Comparison of ENCODE assay signal across 17 cellular contexts in genomic region chr17:76048711-76049110, GRCh38. TPM values are rescaled to one million over a fixed set of nuclear protein-coding genes. Genes with fewer than 3 reads are reported as not detected.
DNase-seq lines count a peak whose midpoint lies in the region; ATAC-seq and TF ChIP-seq lines count a peak whose summit lies in the region.
"Had no signal": no experiment of that assay in that cellular context is flagged by ENCODE, and none has a peak within 500 bp of the region (broad histone marks: within the 10 kb centered on the region; RNA-seq: fewer than 3 reads in every experiment).

No MANE protein-coding gene starts in this region.

- peaks cover 18% of the 10 kb centered on the region for H3K4me1 Mint-ChIP-seq in stimulated activated naive CD8-positive, alpha-beta T cell treated with anti-CD3 and anti-CD28 coated beads, Interleukin-15, Interleukin-2, amounts not matched to agents 100 ng/mL and 50 ng/mL, for 24 hours (ENCODE audit: low read depth)
- peaks cover 2% of the 10 kb centered on the region for H3K4me1 Mint-ChIP-seq in glutamatergic neuron (ENCODE audit: low read depth, unreplicated experiment)
- peaks cover 7% of the 10 kb centered on the region for H3K4me1 Mint-ChIP-seq in activated CD4-positive, alpha-beta T cell treated with anti-CD3 and anti-CD28 coated beads, Interleukin-2, amount 10 ng/mL, durations not matched to agents 7 days and 5 days

- H3K36me3 Mint-ChIP-seq in stimulated activated naive CD8-positive, alpha-beta T cell treated with anti-CD3 and anti-CD28 coated beads, Interleukin-15, Interleukin-2, amounts not matched to agents 100 ng/mL and 50 ng/mL, for 24 hours (ENCODE audit: low read depth): peaks cover 72% of the 10 kb centered on the region
- H3K36me3 Mint-ChIP-seq in glutamatergic neuron (ENCODE audit: unreplicated experiment): no peaks in the 10 kb centered on the region
- H3K36me3 Mint-ChIP-seq in activated CD4-positive, alpha-beta T cell treated with anti-CD3 and anti-CD28 coated beads, Interleukin-2, amount 10 ng/mL, durations not matched to agents 7 days and 5 days (ENCODE audit: low read depth): peaks cover 56% of the 10 kb centered on the region
- H3K36me3 Mint-ChIP-seq: IgD-negative memory B cell had no signal

- POLR2A ChIA-PET in activated CD4-positive, alpha-beta T cell treated with anti-CD3 and anti-CD28 coated beads, Interleukin-2, amount 10 ng/mL, durations not matched to agents 7 days and 5 days (lab: Charles Lee): no interaction called here
- POLR2A ChIA-PET in HEK293T (lab: Yijun Ruan, JAX): no interaction called here

- TF ChIP-seq CTCF in glutamatergic neuron (IDR thresholded peaks at IDR 0.05; ENCODE audit: partially characterized antibody, unreplicated experiment): no peak

- no peaks in the 10 kb centered on the region for H3K27me3 Mint-ChIP-seq in stimulated activated naive CD8-positive, alpha-beta T cell treated with anti-CD3 and anti-CD28 coated beads, Interleukin-15, Interleukin-2, amounts not matched to agents 100 ng/mL and 50 ng/mL, for 24 hours
- peaks cover 2% of the 10 kb centered on the region for H3K27me3 Mint-ChIP-seq in glutamatergic neuron (ENCODE audit: unreplicated experiment)
- H3K27me3 Mint-ChIP-seq in activated CD4-positive, alpha-beta T cell treated with anti-CD3 and anti-CD28 coated beads, Interleukin-2, amount 10 ng/mL, durations not matched to agents 7 days and 5 days: no peaks in the 10 kb centered on the region
- H3K27me3 Mint-ChIP-seq: IgD-negative memory B cell had no signal

- H3K9me3 Mint-ChIP-seq in stimulated activated naive CD8-positive, alpha-beta T cell treated with anti-CD3 and anti-CD28 coated beads, Interleukin-15, Interleukin-2, amounts not matched to agents 100 ng/mL and 50 ng/mL, for 24 hours: no peaks in the 10 kb centered on the region
- no peaks in the 10 kb centered on the region for H3K9me3 Mint-ChIP-seq in glutamatergic neuron (ENCODE audit: unreplicated experiment)
- no peaks in the 10 kb centered on the region for H3K9me3 Mint-ChIP-seq in activated CD4-positive, alpha-beta T cell treated with anti-CD3 and anti-CD28 coated beads, Interleukin-2, amount 10 ng/mL, durations not matched to agents 7 days and 5 days
- H3K9me3 Mint-ChIP-seq: IgD-negative memory B cell had no signal

- ATAC-seq in stimulated activated naive CD8-positive, alpha-beta T cell treated with anti-CD3 and anti-CD28 coated beads, Interleukin-15, Interleukin-2, amounts not matched to agents 100 U/mL and 50 U/mL, for 24 hours: no peak
- ATAC-seq in SK-N-SH treated with all-trans-retinoic acid at 6 μM for 48 hours (peak; percentile 72), HG02623 (IDR thresholded peaks at IDR 0.05; ENCODE audit: unreplicated experiment) (no peak)

- CTCF ChIA-PET in activated CD4-positive, alpha-beta T cell treated with anti-CD3 and anti-CD28 coated beads, Interleukin-2, amount 10 ng/mL, durations not matched to agents 7 days and 5 days (lab: Charles Lee): interaction anchor here (1.1 to 1.6 kb wide), 4 partner anchors 8 to 350 kb away, joined by 3 to 5 read pairs (median 4); no protein-coding TSS in a partner anchor
- CTCF ChIA-PET in HEK293T (lab: Yijun Ruan, JAX): no interaction called here

- H3K4me3 Mint-ChIP-seq in stimulated activated naive CD8-positive, alpha-beta T cell treated with anti-CD3 and anti-CD28 coated beads, Interleukin-15, Interleukin-2, amounts not matched to agents 100 ng/mL and 50 ng/mL, for 24 hours: no peak overlapping the region
- no peak overlapping the region for H3K4me3 Mint-ChIP-seq in glutamatergic neuron (ENCODE audit: unreplicated experiment)
- no peak overlapping the region for H3K4me3 Mint-ChIP-seq in activated CD4-positive, alpha-beta T cell treated with anti-CD3 and anti-CD28 coated beads, Interleukin-2, amount 10 ng/mL, durations not matched to agents 7 days and 5 days
- H3K4me3 Mint-ChIP-seq: IgD-negative memory B cell had no signal

- no peak for DNase-seq in stimulated activated naive CD8-positive, alpha-beta T cell treated with anti-CD3 and anti-CD28 coated beads, Interleukin-15, Interleukin-2, amounts not matched to agents 100 U/mL and 50 U/mL, for 24 hours
- DNase-seq in glomerular visceral epithelial cell (ENCODE audit: extremely low spot score): peak; percentile 91
- no peak for DNase-seq in glutamatergic neuron
- DNase-seq in activated CD4-positive, alpha-beta T cell treated with anti-CD3 and anti-CD28 coated beads, Interleukin-2, amount 10 ng/mL, durations not matched to agents 7 days and 5 days: no peak
- DNase-seq in HEK293T (ENCODE audit: extremely low spot score): no peak
- DNase-seq: AML-193; hippocampal formation; NCI-H2029 treated with DMSO at 0.1 percent for 48 hours; stimulated activated CD8-positive, alpha-beta memory T cell treated with anti-CD3 and anti-CD28 coated beads, Interleukin-4, amount 100 ng/mL, for 48 hours; T-helper 1 cell had no signal

- peak overlapping the region; percentile 24 for H3K27ac Mint-ChIP-seq in stimulated activated naive CD8-positive, alpha-beta T cell treated with anti-CD3 and anti-CD28 coated beads, Interleukin-15, Interleukin-2, amounts not matched to agents 100 ng/mL and 50 ng/mL, for 24 hours
- H3K27ac Mint-ChIP-seq in glutamatergic neuron (ENCODE audit: unreplicated experiment): no peak overlapping the region
- H3K27ac Mint-ChIP-seq in activated CD4-positive, alpha-beta T cell treated with anti-CD3 and anti-CD28 coated beads, Interleukin-2, amount 10 ng/mL, durations not matched to agents 7 days and 5 days: no peak overlapping the region

TF ChIP-seq in SK-N-SH treated with all-trans-retinoic acid at 6 μM for 48 hours, 23 proteins besides CTCF, POLR2A, EP300 and RAD21 (continues in another document):
- TF ChIP-seq ZNF70 (CRISPR knock-in tag; IDR thresholded peaks at IDR 0.05) (no peak), TSHZ2 (CRISPR knock-in tag; IDR thresholded peaks at IDR 0.05) (no peak), ZC3H10 (CRISPR knock-in tag; IDR thresholded peaks at IDR 0.05) (no peak)

TF ChIP-seq in HEK293T, 16 proteins besides CTCF, POLR2A, EP300 and RAD21:
- TF ChIP-seq, protein P1, sequence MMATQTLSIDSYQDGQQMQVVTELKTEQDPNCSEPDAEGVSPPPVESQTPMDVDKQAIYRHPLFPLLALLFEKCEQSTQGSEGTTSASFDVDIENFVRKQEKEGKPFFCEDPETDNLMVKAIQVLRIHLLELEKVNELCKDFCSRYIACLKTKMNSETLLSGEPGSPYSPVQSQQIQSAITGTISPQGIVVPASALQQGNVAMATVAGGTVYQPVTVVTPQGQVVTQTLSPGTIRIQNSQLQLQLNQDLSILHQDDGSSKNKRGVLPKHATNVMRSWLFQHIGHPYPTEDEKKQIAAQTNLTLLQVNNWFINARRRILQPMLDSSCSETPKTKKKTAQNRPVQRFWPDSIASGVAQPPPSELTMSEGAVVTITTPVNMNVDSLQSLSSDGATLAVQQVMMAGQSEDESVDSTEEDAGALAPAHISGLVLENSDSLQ (IDR thresholded peaks at IDR 0.05): no peak
- TF ChIP-seq TARDBP (IDR thresholded peaks at IDR 0.05): no peak
- no peak for TF ChIP-seq SP1 (IDR thresholded peaks at IDR 0.05)
- no peak for TF ChIP-seq ZNF384 (IDR thresholded peaks at IDR 0.05)
- no peak for TF ChIP-seq NFRKB (IDR thresholded peaks at IDR 0.05)
- TF ChIP-seq HDGF (IDR thresholded peaks at IDR 0.05; ENCODE audit: borderline replicate concordance): no peak
- TF ChIP-seq CTBP1 (IDR thresholded peaks at IDR 0.05; ENCODE audit: borderline replicate concordance): no peak
- no peak for TF ChIP-seq FOXA1 (IDR thresholded peaks at IDR 0.05)
- no peak for TF ChIP-seq ARNT (IDR thresholded peaks at IDR 0.05)
- no peak for TF ChIP-seq ELF4 (IDR thresholded peaks at IDR 0.05)
- TF ChIP-seq FOXK2 (IDR thresholded peaks at IDR 0.05): no peak
- no peak for TF ChIP-seq SUZ12 (IDR thresholded peaks at IDR 0.05)
- TF ChIP-seq BHLHE40 (IDR thresholded peaks at IDR 0.05; ENCODE audit: borderline replicate concordance): no peak
- no peak for TF ChIP-seq LEF1 (IDR thresholded peaks at IDR 0.05; ENCODE audit: borderline replicate concordance)
- TF ChIP-seq FOXM1 (IDR thresholded peaks at IDR 0.05; ENCODE audit: borderline replicate concordance): no peak

RNA-seq across cellular contexts. Expression of gene EVPL, which starts 21.6 kb away (rescaled TPM):
- not detected for total RNA-seq in glutamatergic neuron (ENCODE audit: unreplicated experiment)
- total RNA-seq in activated CD4-positive, alpha-beta T cell treated with anti-CD3 and anti-CD28 coated beads, Interleukin-2, amount 10 ng/mL, durations not matched to agents 7 days and 5 days: under 1 TPM; 0.02 to 0.05 TPM
- total RNA-seq: osteoblast had no signal

RNA-seq across cellular contexts. Expression of gene SRP68, which starts 23.6 kb away (rescaled TPM):
- total RNA-seq in glutamatergic neuron (ENCODE audit: unreplicated experiment): 48.4 TPM
- total RNA-seq in activated CD4-positive, alpha-beta T cell treated with anti-CD3 and anti-CD28 coated beads, Interleukin-2, amount 10 ng/mL, durations not matched to agents 7 days and 5 days: 10 to 100 TPM; 91.3 to 96.0 TPM

RNA-seq across cellular contexts. Expression of gene GALR2, which starts 25.9 kb away (rescaled TPM):
- 3.3 TPM for total RNA-seq in glutamatergic neuron (ENCODE audit: unreplicated experiment)
- under 1 TPM; 0.15 TPM for total RNA-seq in activated CD4-positive, alpha-beta T cell treated with anti-CD3 and anti-CD28 coated beads, Interleukin-2, amount 10 ng/mL, durations not matched to agents 7 days and 5 days
- total RNA-seq: breast epithelium, osteoblast had no signal

RNA-seq across cellular contexts. Expression of gene ZACN, which starts 30.3 kb away (rescaled TPM):
- total RNA-seq in glutamatergic neuron (ENCODE audit: unreplicated experiment): 1.9 TPM
- under 1 TPM in 1 of 2 experiments, not detected in 1; 0.27 TPM for total RNA-seq in activated CD4-positive, alpha-beta T cell treated with anti-CD3 and anti-CD28 coated beads, Interleukin-2, amount 10 ng/mL, durations not matched to agents 7 days and 5 days
- total RNA-seq: breast epithelium, lower leg skin, osteoblast had no signal

RNA-seq across cellular contexts. Expression of gene CDK3, which starts 48.1 kb away (rescaled TPM):
- 7.1 TPM for total RNA-seq in glutamatergic neuron (ENCODE audit: unreplicated experiment)
- total RNA-seq in activated CD4-positive, alpha-beta T cell treated with anti-CD3 and anti-CD28 coated beads, Interleukin-2, amount 10 ng/mL, durations not matched to agents 7 days and 5 days: 1 to 10 TPM; 6.9 to 7.1 TPM
